Comparison of ENCODE assay signal across 15 cellular contexts in genomic region chr15:100941536-100941935, GRCh38. TPM values are rescaled to one million over a fixed set of nuclear protein-coding genes. Genes with fewer than 3 reads are reported as not detected.
DNase-seq lines count a peak whose midpoint lies in the region; ATAC-seq and TF ChIP-seq lines count a peak whose summit lies in the region.
"Had no signal": no experiment of that assay in that cellular context is flagged by ENCODE, and none has a peak within 500 bp of the region (broad histone marks: within the 10 kb centered on the region; RNA-seq: fewer than 3 reads in every experiment).

No MANE protein-coding gene starts in this region.

- peak; percentile 69 for DNase-seq in GM13976 (ENCODE audit: low spot score)
- no peak for DNase-seq in RWPE2 (ENCODE audit: low spot score)
- no peak for DNase-seq in Caco-2
- DNase-seq in nephron progenitor cell: no peak
- DNase-seq in WTC11 (ENCODE audit: low spot score): no peak
- DNase-seq: caudate nucleus; kidney glomerular epithelial cell; NCI-H1694; PC-3; stimulated activated CD4-positive, alpha-beta T cell treated with anti-CD3 and anti-CD28 coated beads, Interleukin-4, amount 100 ng/mL, for 1 hour had no signal

- H3K27ac ChIP-seq in RWPE2 (ENCODE audit: poor library complexity, severe bottlenecking): no peak overlapping the region
- H3K27ac ChIP-seq: C4-2B had no signal

- H3K4me3 Mint-ChIP-seq in Caco-2 (ENCODE audit: unreplicated experiment) (no peak overlapping the region), nephron progenitor cell (no peak overlapping the region), WTC11 (no peak overlapping the region)
- H3K4me3 Mint-ChIP-seq: activated T-helper 17 cell treated with anti-CD3 and anti-CD28 coated beads, Interleukin-2, amount 50 U/mL, for 72 hours had no signal

- no peaks in the 10 kb centered on the region for H3K27me3 Mint-ChIP-seq in Caco-2 (ENCODE audit: insufficient read depth, unreplicated experiment)
- peaks cover 3% of the 10 kb centered on the region for H3K27me3 Mint-ChIP-seq in nephron progenitor cell (ENCODE audit: low read depth, poor library complexity)
- no peaks in the 10 kb centered on the region for H3K27me3 Mint-ChIP-seq in WTC11 (ENCODE audit: low read depth)

- intact Hi-C loops in Caco-2 (cut with micrococcal nuclease; ENCODE audit: unreplicated experiment): no loop called here

- CTCF ChIA-PET in Caco-2 (lab: Charles Lee) (no interaction called here), WTC11 (lab: Charles Lee) (no interaction called here)

- H3K27me3 ChIP-seq in RWPE2 (ENCODE audit: insufficient read depth, poor library complexity, severe bottlenecking) (no peaks in the 10 kb centered on the region), Caco-2 (replicated peaks; ENCODE audit: control insufficient read depth, insufficient read depth, low read length) (no peaks in the 10 kb centered on the region)

- TF ChIP-seq CTCF in GM13976 (IDR thresholded peaks at IDR 0.05; ENCODE audit: borderline replicate concordance, control extremely low read depth, extremely low read depth, insufficient read depth, missing control alignments): no peak
- no peak for TF ChIP-seq CTCF in RWPE2 (IDR thresholded peaks at IDR 0.05; ENCODE audit: poor library complexity, severe bottlenecking)
- TF ChIP-seq CTCF in Caco-2 (IDR thresholded peaks at IDR 0.05; ENCODE audit: insufficient read depth in 1 of 2, low read depth in 1 of 2, low read length in 1 of 2, severe bottlenecking in 1 of 2, unreplicated experiment in 1 of 2): no peak
- TF ChIP-seq CTCF in nephron progenitor cell (IDR thresholded peaks at IDR 0.05): no peak
- TF ChIP-seq CTCF in WTC11 (IDR thresholded peaks at IDR 0.05): no peak

- no TSS peak for BruUV-seq in Caco-2 (replicated peaks; lab: Mats Ljungman, UMichigan)

- H3K9me3 Mint-ChIP-seq in Caco-2 (ENCODE audit: unreplicated experiment) (no peaks in the 10 kb centered on the region), nephron progenitor cell (peaks cover 3% of the 10 kb centered on the region), WTC11 (no peaks in the 10 kb centered on the region)
- H3K9me3 Mint-ChIP-seq: activated T-helper 17 cell treated with anti-CD3 and anti-CD28 coated beads, Interleukin-2, amount 50 U/mL, for 72 hours had no signal

- H3K4me1 Mint-ChIP-seq in Caco-2 (ENCODE audit: low read depth, unreplicated experiment) (no peaks in the 10 kb centered on the region), nephron progenitor cell (no peaks in the 10 kb centered on the region), WTC11 (no peaks in the 10 kb centered on the region)
- H3K4me1 Mint-ChIP-seq: activated T-helper 17 cell treated with anti-CD3 and anti-CD28 coated beads, Interleukin-2, amount 50 U/mL, for 72 hours had no signal

- H3K4me3 ChIP-seq in RWPE2 (ENCODE audit: severe bottlenecking): no peak overlapping the region
- H3K4me3 ChIP-seq in Caco-2 (ENCODE audit: low read depth, low read length): no peak overlapping the region

- ATAC-seq in GM19463 (IDR thresholded peaks at IDR 0.05; ENCODE audit: unreplicated experiment) (peak; percentile 71), HG03025 (IDR thresholded peaks at IDR 0.05; ENCODE audit: low FRiP score, unreplicated experiment) (peak; percentile 55), RWPE2 (ENCODE audit: low read depth) (0 out of 3 replicates have a peak, but pooled peaks have one; percentile 33), GM19467 (IDR thresholded peaks at IDR 0.05; ENCODE audit: unreplicated experiment) (no peak), WTC11 (no peak)
- ATAC-seq: activated T-helper 17 cell treated with anti-CD3 and anti-CD28 coated beads, Interleukin-2, amount 50 U/mL, for 72 hours; PC-3 had no signal

- H3K36me3 Mint-ChIP-seq in Caco-2 (ENCODE audit: insufficient read depth, unreplicated experiment) (no peaks in the 10 kb centered on the region), nephron progenitor cell (ENCODE audit: low read depth) (no peaks in the 10 kb centered on the region), WTC11 (no peaks in the 10 kb centered on the region)

- H3K27ac Mint-ChIP-seq in Caco-2 (ENCODE audit: unreplicated experiment) (no peak overlapping the region), nephron progenitor cell (no peak overlapping the region), WTC11 (no peak overlapping the region)
- H3K27ac Mint-ChIP-seq: activated T-helper 17 cell treated with anti-CD3 and anti-CD28 coated beads, Interleukin-2, amount 50 U/mL, for 72 hours had no signal

- no peaks in the 10 kb centered on the region for H3K36me3 ChIP-seq in RWPE2 (ENCODE audit: low read depth)
- no peaks in the 10 kb centered on the region for H3K36me3 ChIP-seq in Caco-2 (ENCODE audit: control insufficient read depth, insufficient read depth, low read length)

- H3K9me3 ChIP-seq in RWPE2 (ENCODE audit: severe bottlenecking) (no peaks in the 10 kb centered on the region), Caco-2 (no peaks in the 10 kb centered on the region)

- in situ Hi-C loops in GM13976 (cut with MboI; ENCODE audit: low sequenced_read_pairs, unreplicated experiment): no loop called here

- POLR2A ChIA-PET in Caco-2 (lab: Charles Lee): no interaction called here
- POLR2A ChIA-PET in WTC11 (lab: Charles Lee): no interaction called here

- H3K4me1 ChIP-seq in RWPE2 (ENCODE audit: insufficient read depth, poor library complexity, severe bottlenecking): no peaks in the 10 kb centered on the region
- H3K4me1 ChIP-seq in Caco-2: no peaks in the 10 kb centered on the region

TF ChIP-seq in WTC11, 78 proteins besides CTCF, POLR2A, EP300 and RAD21:
- TF ChIP-seq ZNF263 (CRISPR knock-in tag; IDR thresholded peaks at IDR 0.05; ENCODE audit: low read depth) (no peak), STAT6 (CRISPR knock-in tag; conservative IDR thresholded peaks at IDR 0.05; ENCODE audit: low read depth) (no peak), E2F5 (CRISPR knock-in tag; IDR thresholded peaks at IDR 0.05) (no peak), ZSCAN18 (CRISPR knock-in tag; IDR thresholded peaks at IDR 0.05) (no peak), HMGA2 (CRISPR knock-in tag; IDR thresholded peaks at IDR 0.05) (no peak)

RNA-seq across cellular contexts. Expression of gene LRRK1, which starts 22.4 kb away (rescaled TPM):
- 9.2 and 12.0 TPM in 2 replicates for total RNA-seq in Caco-2 (2022)
- total RNA-seq in WTC11 (2021): 5.9 to 7.6 TPM (median 6.3 TPM) in 3 replicates

Comparison
In these comparisons a context has a peak if more than half of its experiments do, and no peak if none do; other contexts are left out.
1. ATAC-seq: peak in GM19463 (single experiment), HG03025 (single experiment) and RWPE2 (single experiment); none in GM19467 (single experiment) and WTC11 (single experiment).